In the genomic region with DNA sequence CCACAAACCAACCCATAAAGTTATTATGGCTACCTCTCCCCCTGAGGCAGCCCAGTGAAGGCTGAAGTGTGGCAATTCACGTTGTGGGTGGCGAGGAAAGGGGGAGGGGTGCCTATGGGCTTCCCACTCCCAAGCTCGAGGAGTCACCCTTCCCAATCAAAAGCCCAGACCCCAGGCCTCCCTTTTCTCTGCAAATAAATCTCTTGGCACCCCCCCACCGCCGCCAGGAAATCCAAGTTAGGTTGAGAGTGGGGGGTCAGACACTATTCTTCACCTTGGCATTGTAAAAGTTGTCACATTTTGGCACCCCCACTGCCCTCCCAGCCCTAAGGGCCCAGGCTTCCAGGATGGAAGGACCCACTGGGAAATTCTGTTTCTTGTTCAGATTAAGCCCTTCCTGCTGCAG, we compare ENCODE assay signal across 11 cellular contexts. TPM values are rescaled to one million over a fixed set of nuclear protein-coding genes. Genes with fewer than 3 reads are reported as not detected.
"Had no signal": no experiment of that assay in that cellular context is flagged by ENCODE, and none has a peak within 500 bp of the region (broad histone marks: within the 10 kb centered on the region; RNA-seq: fewer than 3 reads in every experiment).

No MANE protein-coding gene starts in this region.

- DNase-seq: kidney glomerular epithelial cell had no signal

- H3K27ac Mint-ChIP-seq: activated T-helper 2 cell treated with anti-CD3 and anti-CD28 coated beads, Interferon-gamma antibody, Interleukin-2, Interleukin-4, amounts not matched to agents 10 μg/mL and 5 μg/mL and 100 μg/mL, durations not matched to agents 14 hours and 24 hours and 36 hours had no signal

- H3K4me3 Mint-ChIP-seq: stimulated activated memory B cell treated with anti-CD40 and anti-IgM and Interleukin-4, amounts not matched to agents 10 μg/mL and 1 μg/mL and 100 μg/mL, for 72 hours; T-helper 1 cell treated with Interleukin-12 subunit alpha and Interleukin-12 subunit beta and Interleukin-4 antibody, amounts not matched to agents 30 μg/mL and 1 μg/mL, for 36 hours had no signal

- H3K4me3 ChIP-seq: tibial artery had no signal

- H3K9me3 Mint-ChIP-seq: activated naive CD4-positive, alpha-beta T cell treated with anti-CD3 and anti-CD28 coated beads, Interleukin-2, amount 50 U/mL, for 72 hours; activated T-helper 2 cell treated with anti-CD3 and anti-CD28 coated beads, Interferon-gamma antibody, Interleukin-2, Interleukin-4, amounts not matched to agents 10 μg/mL and 5 μg/mL and 100 μg/mL, durations not matched to agents 14 hours and 24 hours and 36 hours; stimulated activated memory B cell treated with anti-CD40 and anti-IgM and Interleukin-4, amounts not matched to agents 10 μg/mL and 1 μg/mL and 100 μg/mL, for 72 hours; T-helper 1 cell treated with Interleukin-12 subunit alpha and Interleukin-12 subunit beta and Interleukin-4 antibody, amounts not matched to agents 30 μg/mL and 1 μg/mL, for 36 hours had no signal

- H3K27me3 Mint-ChIP-seq: stimulated activated memory B cell treated with anti-CD40 and anti-IgM and Interleukin-4, amounts not matched to agents 10 μg/mL and 1 μg/mL and 100 μg/mL, for 72 hours had no signal

- H3K27me3 ChIP-seq: tibial artery had no signal

- H3K27ac ChIP-seq: tibial artery had no signal

- H3K9me3 ChIP-seq: tibial artery had no signal

RNA-seq across cellular contexts. Expression of gene ANKRD53, which starts 6.9 kb away (rescaled TPM):
- total RNA-seq: activated CD8-positive, alpha-beta memory T cell treated with anti-CD3 and anti-CD28 coated beads for 36 hours; activated T-helper 2 cell treated with anti-CD3 and anti-CD28 coated beads, Interferon-gamma antibody, Interleukin-2, Interleukin-4, amounts not matched to agents 10 μg/mL and 5 μg/mL and 100 μg/mL, durations not matched to agents 14 hours and 24 hours and 36 hours had no signal

RNA-seq across cellular contexts. Expression of gene ATP6V1B1, which starts 49.6 kb away (rescaled TPM):
- total RNA-seq: activated CD8-positive, alpha-beta memory T cell treated with anti-CD3 and anti-CD28 coated beads for 36 hours; activated T-helper 2 cell treated with anti-CD3 and anti-CD28 coated beads, Interferon-gamma antibody, Interleukin-2, Interleukin-4, amounts not matched to agents 10 μg/mL and 5 μg/mL and 100 μg/mL, durations not matched to agents 14 hours and 24 hours and 36 hours; cerebellum; dermis microvascular lymphatic vessel endothelial cell; frontal cortex; pulmonary artery endothelial cell had no signal
